19 cellular contexts compared by ENCODE assay signal in the genomic region with DNA sequence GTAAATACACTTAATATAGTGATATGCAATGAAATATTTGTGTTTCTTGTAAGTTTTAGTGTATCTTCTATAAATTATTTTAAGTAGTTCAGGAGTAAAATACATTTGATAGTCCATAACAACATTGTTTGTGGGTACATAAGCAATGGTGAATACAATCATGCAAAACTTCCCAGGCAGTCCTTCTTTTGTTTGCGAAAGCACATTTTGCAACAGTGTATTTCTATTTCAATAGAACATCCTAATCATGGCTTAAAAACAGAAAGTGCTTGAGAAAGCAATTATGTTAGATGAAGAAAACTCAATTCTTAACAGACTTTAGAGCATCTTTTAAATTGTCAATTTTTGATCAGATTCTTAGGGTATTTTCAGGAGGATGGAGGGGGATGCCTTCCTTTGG.
DNase-seq lines count a peak whose midpoint lies in the region; TF ChIP-seq lines count a peak whose summit lies in the region.
"Had no signal": no experiment of that assay in that cellular context is flagged by ENCODE, and none has a peak within 500 bp of the region (broad histone marks: within the 10 kb centered on the region; RNA-seq: fewer than 3 reads in every experiment).

No MANE protein-coding gene starts in this region.

- no CpG with 5 or more reads among the region's 1 CpG for whole genome bisulfite sequencing in mesenchymal stem cell
- 93% methylated on average over 1 of the region's 1 CpG for WGBS in prostate gland

- no peaks in the 10 kb centered on the region for H3K79me1 ChIP-seq in mesenchymal stem cell (replicated peaks; ENCODE audit: low read length, poor library complexity, severe bottlenecking)

- no peak overlapping the region for H4K8ac ChIP-seq in mesenchymal stem cell (ENCODE audit: low read length)

- no peak overlapping the region for H2BK5ac ChIP-seq in mesenchymal stem cell (ENCODE audit: low read depth, low read length, poor library complexity, severe bottlenecking)

- peak overlapping the region; percentile 46 for H3K9ac ChIP-seq in mesenchymal stem cell (ENCODE audit: low read length)
- H3K9ac ChIP-seq: BLaER1 treated with 17β-estradiol and CSF1 and Interleukin-3, amounts not matched to agents 10 nM and 100 nM had no signal

- no peaks in the 10 kb centered on the region for H3K27me3 Mint-ChIP-seq in MCF 10A (ENCODE audit: insufficient read depth, unreplicated experiment)
- H3K27me3 Mint-ChIP-seq in activated naive CD4-positive, alpha-beta T cell treated with anti-CD3 and anti-CD28 coated beads, Interleukin-2, amount 10 ng/mL, durations not matched to agents 7 days and 5 days: no peaks in the 10 kb centered on the region

- H3K4ac ChIP-seq in mesenchymal stem cell (ENCODE audit: low read depth in 1 of 2, low read length in 2 of 2): no peak overlapping the region

- TF ChIP-seq CTCF in MCF 10A (IDR thresholded peaks at IDR 0.05; ENCODE audit: unreplicated experiment) (no peak), breast epithelium (IDR thresholded peaks at IDR 0.05) (no peak), epithelial cell of esophagus (IDR thresholded peaks at IDR 0.05; ENCODE audit: insufficient read depth, low read depth, low read length, missing control alignments) (no peak), prostate gland (IDR thresholded peaks at IDR 0.05) (no peak), WERI-Rb-1 (IDR thresholded peaks at IDR 0.05; ENCODE audit: low read depth, low read length) (no peak)

- H3K4me3 Mint-ChIP-seq in MCF 10A (ENCODE audit: unreplicated experiment): no peak overlapping the region
- no peak overlapping the region for H3K4me3 Mint-ChIP-seq in activated naive CD4-positive, alpha-beta T cell treated with anti-CD3 and anti-CD28 coated beads, Interleukin-2, amount 10 ng/mL, durations not matched to agents 7 days and 5 days
- H3K4me3 Mint-ChIP-seq: CD8-positive, alpha-beta memory T cell had no signal

- POLR2A ChIA-PET in MCF 10A (lab: Yijun Ruan, JAX): no interaction called here

- no peak overlapping the region for H2BK120ac ChIP-seq in mesenchymal stem cell (ENCODE audit: low read depth, low read length)

- H3K27ac ChIP-seq in breast epithelium: peak overlapping the region in 1 of 2 donors; percentile 68
- no peak overlapping the region for H3K27ac ChIP-seq in mesenchymal stem cell (ENCODE audit: low read length, poor library complexity, severe bottlenecking)
- no peak overlapping the region for H3K27ac ChIP-seq in prostate gland
- H3K27ac ChIP-seq in WERI-Rb-1: no peak overlapping the region
- H3K27ac ChIP-seq: BLaER1 treated with 17β-estradiol and CSF1 and Interleukin-3, amounts not matched to agents 10 nM and 100 nM; HL-60; PC-9; SJCRH30 had no signal

- BruUV-seq in MCF 10A (replicated peaks; lab: Mats Ljungman, UMichigan): no TSS peak

- TF ChIP-seq POLR2A in breast epithelium (IDR thresholded peaks at IDR 0.05) (no peak), prostate gland (IDR thresholded peaks at IDR 0.05) (no peak)

- H3K4me3 ChIP-seq in breast epithelium (no peak overlapping the region), epithelial cell of esophagus (ENCODE audit: low read length) (no peak overlapping the region), mesenchymal stem cell (ENCODE audit: insufficient read depth in 1 of 2, low read depth in 1 of 2, low read length in 2 of 2) (no peak overlapping the region), prostate gland (no peak overlapping the region), WERI-Rb-1 (ENCODE audit: low read depth, low read length) (no peak overlapping the region)
- H3K4me3 ChIP-seq: BLaER1 treated with 17β-estradiol and CSF1 and Interleukin-3, amounts not matched to agents 10 nM and 100 nM; PC-9; SJCRH30 had no signal

- no peaks in the 10 kb centered on the region for H3K36me3 Mint-ChIP-seq in MCF 10A (ENCODE audit: insufficient read depth, unreplicated experiment)
- H3K36me3 Mint-ChIP-seq in activated naive CD4-positive, alpha-beta T cell treated with anti-CD3 and anti-CD28 coated beads, Interleukin-2, amount 10 ng/mL, durations not matched to agents 7 days and 5 days: no peaks in the 10 kb centered on the region

- H3K23ac ChIP-seq in mesenchymal stem cell (ENCODE audit: low read length in 2 of 2): no peak overlapping the region

- H4K91ac ChIP-seq in mesenchymal stem cell (ENCODE audit: low read length): no peak overlapping the region

- intact Hi-C loops in MCF 10A (cut with micrococcal nuclease) (loop anchor here (10.0 kb wide), 1 partner anchor 152 kb away; the partner anchor contains the start of gene POSTN), breast epithelium (cut with DNase I; ENCODE audit: low total_unique reads) (no loop called here), prostate gland (cut with DNase I) (no loop called here)

- peak; percentile 33 for DNase-seq in MCF 10A (ENCODE audit: unreplicated experiment)
- DNase-seq in breast epithelium (ENCODE audit: low spot score in 2 of 2): no peak
- DNase-seq in epithelial cell of esophagus (ENCODE audit: low read depth): peak; percentile 47
- peak; percentile 49 for DNase-seq in mesenchymal stem cell
- DNase-seq in stimulated activated CD4-positive, alpha-beta T cell treated with anti-CD3 and anti-CD28 coated beads, Interleukin-2, amount 100 ng/mL, for 48 hours: no peak
- no peak for DNase-seq in prostate gland (ENCODE audit: low spot score)
- DNase-seq in activated naive CD4-positive, alpha-beta T cell treated with anti-CD3 and anti-CD28 coated beads, Interleukin-2, amount 10 ng/mL, durations not matched to agents 7 days and 5 days: no peak
- no peak for DNase-seq in WERI-Rb-1
- DNase-seq: 8988T; CD8-positive, alpha-beta memory T cell; DMS79 treated with DMSO at 0.1 percent for 48 hours; NCI-H1417; NCI-H1930; NCI-H2171 treated with DMSO at 0.1 percent for 48 hours; NCI-H446 treated with DMSO at 0.1 percent for 48 hours; PC-9; SJCRH30 had no signal

- no peak overlapping the region for H3K14ac ChIP-seq in mesenchymal stem cell (ENCODE audit: low read length in 2 of 2)

- H3K4me1 Mint-ChIP-seq in MCF 10A (ENCODE audit: insufficient read depth, unreplicated experiment): peaks cover 25% of the 10 kb centered on the region
- no peaks in the 10 kb centered on the region for H3K4me1 Mint-ChIP-seq in activated naive CD4-positive, alpha-beta T cell treated with anti-CD3 and anti-CD28 coated beads, Interleukin-2, amount 10 ng/mL, durations not matched to agents 7 days and 5 days
- H3K4me1 Mint-ChIP-seq: CD8-positive, alpha-beta memory T cell had no signal

- H3K9me3 ChIP-seq in breast epithelium (no peaks in the 10 kb centered on the region), mesenchymal stem cell (ENCODE audit: control insufficient read depth, low read length) (no peaks in the 10 kb centered on the region), prostate gland (no peaks in the 10 kb centered on the region), WERI-Rb-1 (ENCODE audit: severe bottlenecking) (no peaks in the 10 kb centered on the region)
- H3K9me3 ChIP-seq: BLaER1 treated with 17β-estradiol and CSF1 and Interleukin-3, amounts not matched to agents 10 nM and 100 nM; SJCRH30 had no signal

- CTCF ChIA-PET in MCF 10A (lab: Yijun Ruan, JAX): no interaction called here
- CTCF ChIA-PET in activated naive CD4-positive, alpha-beta T cell treated with anti-CD3 and anti-CD28 coated beads, Interleukin-2, amount 10 ng/mL, durations not matched to agents 7 days and 5 days (lab: Charles Lee): no interaction called here

- no peaks in the 10 kb centered on the region for H3K9me3 Mint-ChIP-seq in MCF 10A (ENCODE audit: unreplicated experiment)
- H3K9me3 Mint-ChIP-seq in activated naive CD4-positive, alpha-beta T cell treated with anti-CD3 and anti-CD28 coated beads, Interleukin-2, amount 10 ng/mL, durations not matched to agents 7 days and 5 days: peaks cover 6% of the 10 kb centered on the region

- H3K4me2 ChIP-seq in mesenchymal stem cell (ENCODE audit: low read length, poor library complexity, severe bottlenecking): no peak overlapping the region
- H3K4me2 ChIP-seq: PC-9 had no signal

- no peak overlapping the region for H2AK5ac ChIP-seq in mesenchymal stem cell (ENCODE audit: low read length, severe bottlenecking)

- H3K36me3 ChIP-seq in breast epithelium: no peaks in the 10 kb centered on the region
- no peaks in the 10 kb centered on the region for H3K36me3 ChIP-seq in mesenchymal stem cell (ENCODE audit: control insufficient read depth in 1 of 2, insufficient read depth in 2 of 2, low read depth in 1 of 2, low read length in 2 of 2)
- H3K36me3 ChIP-seq in prostate gland: no peaks in the 10 kb centered on the region
- no peaks in the 10 kb centered on the region for H3K36me3 ChIP-seq in WERI-Rb-1
- H3K36me3 ChIP-seq: BLaER1 treated with 17β-estradiol and CSF1 and Interleukin-3, amounts not matched to agents 10 nM and 100 nM; SJCRH30 had no signal

- no peak overlapping the region for H2BK12ac ChIP-seq in mesenchymal stem cell (ENCODE audit: low read length in 2 of 2)

- H3K18ac ChIP-seq in mesenchymal stem cell (ENCODE audit: low read depth in 1 of 2, low read length in 2 of 2): peak overlapping the region in 1 of 2 experiments; percentile 54

- no peak overlapping the region for H2AFZ ChIP-seq in mesenchymal stem cell (ENCODE audit: low read depth, low read length)
- H2AFZ ChIP-seq: PC-9 had no signal

- H3K27me3 ChIP-seq in breast epithelium: no peaks in the 10 kb centered on the region
- H3K27me3 ChIP-seq in mesenchymal stem cell (ENCODE audit: control insufficient read depth in 1 of 2, insufficient read depth in 1 of 2, low read length in 2 of 2): no peaks in the 10 kb centered on the region
- H3K27me3 ChIP-seq in prostate gland (replicated peaks; ENCODE audit: insufficient read depth): no peaks in the 10 kb centered on the region
- H3K27me3 ChIP-seq in WERI-Rb-1 (ENCODE audit: insufficient read depth, low read depth, severe bottlenecking): no peaks in the 10 kb centered on the region
- H3K27me3 ChIP-seq: BLaER1 treated with 17β-estradiol and CSF1 and Interleukin-3, amounts not matched to agents 10 nM and 100 nM; SJCRH30 had no signal

- H3K27ac Mint-ChIP-seq in MCF 10A (ENCODE audit: low read depth, unreplicated experiment): peak overlapping the region; percentile 81
- H3K27ac Mint-ChIP-seq in activated naive CD4-positive, alpha-beta T cell treated with anti-CD3 and anti-CD28 coated beads, Interleukin-2, amount 10 ng/mL, durations not matched to agents 7 days and 5 days: no peak overlapping the region
- H3K27ac Mint-ChIP-seq: CD8-positive, alpha-beta memory T cell had no signal

- H3K4me1 ChIP-seq in breast epithelium: no peaks in the 10 kb centered on the region
- peaks cover 3% of the 10 kb centered on the region for H3K4me1 ChIP-seq in mesenchymal stem cell (ENCODE audit: control insufficient read depth, insufficient read depth, low read depth, low read length)
- no peaks in the 10 kb centered on the region for H3K4me1 ChIP-seq in prostate gland (replicated peaks)
- H3K4me1 ChIP-seq: BLaER1 treated with 17β-estradiol and CSF1 and Interleukin-3, amounts not matched to agents 10 nM and 100 nM; SJCRH30 had no signal

- H2BK15ac ChIP-seq in mesenchymal stem cell (ENCODE audit: low read depth, poor library complexity, severe bottlenecking): no peak overlapping the region

Comparison
In these comparisons a context has a peak if more than half of its experiments do, and no peak if none do; other contexts are left out.
1. DNase-seq: peak in MCF 10A (single experiment), epithelial cell of esophagus (single experiment) and mesenchymal stem cell (single experiment); none in breast epithelium (0 of 2), stimulated activated CD4-positive, alpha-beta T cell treated with anti-CD3 and anti-CD28 coated beads, Interleukin-2, amount 100 ng/mL, for 48 hours (0 of 2), prostate gland (single experiment), activated naive CD4-positive, alpha-beta T cell treated with anti-CD3 and anti-CD28 coated beads, Interleukin-2, amount 10 ng/mL, durations not matched to agents 7 days and 5 days (single experiment) and WERI-Rb-1 (single experiment).